ENCODE assay signal across 1 cellular context in genomic region chr19:14554382-14554812, GRCh38.
TF ChIP-seq lines count a peak whose summit lies in the region.

No MANE protein-coding gene starts in this region.

TF ChIP-seq in HepG2, 621 proteins besides CTCF, POLR2A, EP300 and RAD21 (continued from another document and continues in another):
- TF ChIP-seq ATF2 (CRISPR knock-in tag; IDR thresholded peaks at IDR 0.05) = no peak
- TF ChIP-seq ZNF224 (CRISPR knock-in tag; IDR thresholded peaks at IDR 0.05) = no peak
- TF ChIP-seq TEF (CRISPR knock-in tag; IDR thresholded peaks at IDR 0.05) = no peak
- TF ChIP-seq PHB2 (IDR thresholded peaks at IDR 0.05; ENCODE audit: partially characterized antibody) = no peak
- no peak for TF ChIP-seq ZNF235 (CRISPR knock-in tag; IDR thresholded peaks at IDR 0.05; ENCODE audit: borderline replicate concordance)
- TF ChIP-seq REXO4 (CRISPR knock-in tag; IDR thresholded peaks at IDR 0.05; ENCODE audit: borderline replicate concordance) = no peak
- TF ChIP-seq FOXA3 (CRISPR knock-in tag; IDR thresholded peaks at IDR 0.05) = peak; percentile 88
- TF ChIP-seq SKIL (CRISPR knock-in tag; IDR thresholded peaks at IDR 0.05; ENCODE audit: borderline replicate concordance) = no peak
- TF ChIP-seq ZNF562 (CRISPR knock-in tag; IDR thresholded peaks at IDR 0.05; ENCODE audit: borderline replicate concordance) = no peak
- TF ChIP-seq MAFG (CRISPR knock-in tag; IDR thresholded peaks at IDR 0.05) = no peak
- TF ChIP-seq ZNF512 (CRISPR knock-in tag; IDR thresholded peaks at IDR 0.05) = no peak
- no peak for TF ChIP-seq MYPOP (CRISPR knock-in tag; IDR thresholded peaks at IDR 0.05)
- TF ChIP-seq IRX3 (CRISPR knock-in tag; IDR thresholded peaks at IDR 0.05; ENCODE audit: borderline replicate concordance, low read depth) = no peak
- no peak for TF ChIP-seq GMEB2 (CRISPR knock-in tag; IDR thresholded peaks at IDR 0.05; ENCODE audit: low read depth)
- TF ChIP-seq CCDC6 (CRISPR knock-in tag; IDR thresholded peaks at IDR 0.05) = no peak
- TF ChIP-seq FLYWCH1 (CRISPR knock-in tag; IDR thresholded peaks at IDR 0.05) = no peak
- 0 out of 2 replicates have a peak, but pooled peaks have one; percentile 16 for TF ChIP-seq ELF1 (CRISPR knock-in tag; IDR thresholded peaks at IDR 0.05)
- peak; percentile 56; the same call in 1 of the 2 replicates for TF ChIP-seq ARID4A (CRISPR knock-in tag; IDR thresholded peaks at IDR 0.05; ENCODE audit: borderline replicate concordance)
- TF ChIP-seq ZNF761 (CRISPR knock-in tag; conservative IDR thresholded peaks at IDR 0.05) = no peak
- TF ChIP-seq ZKSCAN1 (IDR thresholded peaks at IDR 0.05; ENCODE audit: low read length) = no peak
- TF ChIP-seq ZBTB10 (CRISPR knock-in tag; IDR thresholded peaks at IDR 0.05; ENCODE audit: borderline replicate concordance) = no peak
- TF ChIP-seq ATF1 (CRISPR knock-in tag; IDR thresholded peaks at IDR 0.05) = no peak
- no peak for TF ChIP-seq GPN1 (CRISPR knock-in tag; IDR thresholded peaks at IDR 0.05; ENCODE audit: borderline replicate concordance)
- no peak; the same call in 1 of the 2 replicates for TF ChIP-seq ZNF704 (CRISPR knock-in tag; IDR thresholded peaks at IDR 0.05; ENCODE audit: borderline replicate concordance)
- no peak for TF ChIP-seq ATF5 (CRISPR knock-in tag; IDR thresholded peaks at IDR 0.05; ENCODE audit: low read depth)
- no peak for TF ChIP-seq ZNF709 (CRISPR knock-in tag; IDR thresholded peaks at IDR 0.05)
- peak; percentile 22; the same call in 1 of the 2 replicates for TF ChIP-seq DRAP1 (CRISPR knock-in tag; IDR thresholded peaks at IDR 0.05)
- TF ChIP-seq ZMYM3 (CRISPR knock-in tag; IDR thresholded peaks at IDR 0.05) = peak; percentile 50
- no peak for TF ChIP-seq CENPBD1 (CRISPR knock-in tag; IDR thresholded peaks at IDR 0.05; ENCODE audit: borderline replicate concordance, low read depth)
- no peak for TF ChIP-seq DR1 (CRISPR knock-in tag; IDR thresholded peaks at IDR 0.05)
- no peak for TF ChIP-seq SP4 (CRISPR knock-in tag; IDR thresholded peaks at IDR 0.05)
- TF ChIP-seq ZNF33A (CRISPR knock-in tag; IDR thresholded peaks at IDR 0.05; ENCODE audit: borderline replicate concordance) = no peak
- TF ChIP-seq GABPB1 (CRISPR knock-in tag; IDR thresholded peaks at IDR 0.05) = 0 out of 2 replicates have a peak, but pooled peaks have one; percentile 18
- no peak for TF ChIP-seq FOXC1 (CRISPR knock-in tag; IDR thresholded peaks at IDR 0.05; ENCODE audit: borderline replicate concordance)
- no peak for TF ChIP-seq CREBL2 (CRISPR knock-in tag; IDR thresholded peaks at IDR 0.05; ENCODE audit: borderline replicate concordance)
- TF ChIP-seq ZBTB7A (CRISPR knock-in tag; IDR thresholded peaks at IDR 0.05) = no peak
- TF ChIP-seq ZNF788 (CRISPR knock-in tag; IDR thresholded peaks at IDR 0.05; ENCODE audit: borderline replicate concordance) = no peak
- no peak for TF ChIP-seq TFE3 (CRISPR knock-in tag; IDR thresholded peaks at IDR 0.05)
- TF ChIP-seq ARNT (IDR thresholded peaks at IDR 0.05) = no peak
- TF ChIP-seq ZNF557 (CRISPR knock-in tag; IDR thresholded peaks at IDR 0.05) = no peak
- no peak for TF ChIP-seq JUN (CRISPR knock-in tag; IDR thresholded peaks at IDR 0.05)
- TF ChIP-seq ZNF547 (CRISPR knock-in tag; IDR thresholded peaks at IDR 0.05) = no peak
